ENCODE assay signal across 30 cellular contexts in genomic region chr6:146103416-146104072, GRCh38.
"Had no signal": no experiment of that assay in that cellular context is flagged by ENCODE, and none has a peak within 500 bp of the region (broad histone marks: within the 10 kb centered on the region; RNA-seq: fewer than 3 reads in every experiment).

No MANE protein-coding gene starts in this region.

- H3K27ac Mint-ChIP-seq: activated CD4-positive, alpha-beta T cell treated with anti-CD3 and anti-CD28 coated beads for 36 hours; activated CD8-positive, alpha-beta memory T cell treated with anti-CD3 and anti-CD28 coated beads, Interleukin-2, amount 10 ng/mL, durations not matched to agents 7 days and 5 days; activated CD8-positive, alpha-beta T cell treated with anti-CD3 and anti-CD28 coated beads, Interleukin-2, amount 10 ng/mL, durations not matched to agents 7 days and 5 days; activated naive CD4-positive, alpha-beta T cell treated with anti-CD3 and anti-CD28 coated beads, Interleukin-2, amount 50 U/mL, for 72 hours; activated T-helper 2 cell treated with anti-CD3 and anti-CD28 coated beads, Interferon-gamma antibody, Interleukin-2, Interleukin-4, amounts not matched to agents 10 μg/mL and 5 μg/mL and 100 μg/mL, durations not matched to agents 14 hours and 24 hours and 36 hours; dendritic cell treated with granulocyte-macrophage colony-stimulating factor and Interleukin-4, amounts not matched to agents 40 ng/mL and 50 ng/mL, for 4 days; natural killer cell treated with Interleukin-12 subunit alpha and Interleukin-12 subunit beta and Interleukin-15 and Interleukin-18, amount 100 ng/mL, for 72 hours; progenitor cell of endocrine pancreas; stimulated activated memory B cell treated with anti-CD40 and anti-IgM and Interleukin-4, amounts not matched to agents 10 μg/mL and 1 μg/mL and 100 μg/mL, for 72 hours had no signal

- H3K4me3 ChIP-seq: breast epithelium, esophagus squamous epithelium, heart right ventricle, left lung, lower lobe of right lung, mucosa of descending colon, ovary, smooth muscle cell, suprapubic skin, tibial artery had no signal

- H3K9me3 Mint-ChIP-seq: activated T-helper 2 cell treated with anti-CD3 and anti-CD28 coated beads, Interferon-gamma antibody, Interleukin-2, Interleukin-4, amounts not matched to agents 10 μg/mL and 5 μg/mL and 100 μg/mL, durations not matched to agents 14 hours and 24 hours and 36 hours had no signal

- ATAC-seq: activated CD4-positive, alpha-beta T cell treated with anti-CD3 and anti-CD28 coated beads for 36 hours; activated CD8-positive, alpha-beta memory T cell treated with anti-CD3 and anti-CD28 coated beads, Interleukin-2, amount 10 ng/mL, durations not matched to agents 7 days and 5 days; activated CD8-positive, alpha-beta T cell treated with anti-CD3 and anti-CD28 coated beads, Interleukin-2, amount 10 ng/mL, durations not matched to agents 7 days and 5 days; activated naive CD4-positive, alpha-beta T cell treated with anti-CD3 and anti-CD28 coated beads, Interleukin-2, amount 50 U/mL, for 72 hours; heart right ventricle; left lung; lower lobe of right lung; mucosa of descending colon; natural killer cell treated with Interleukin-12 subunit alpha and Interleukin-12 subunit beta and Interleukin-15 and Interleukin-18, amount 100 ng/mL, for 72 hours; stimulated activated memory B cell treated with anti-CD40 and anti-IgM and Interleukin-4, amounts not matched to agents 10 μg/mL and 1 μg/mL and 100 μg/mL, for 72 hours had no signal

- DNase-seq: activated CD4-positive, alpha-beta T cell treated with anti-CD3 and anti-CD28 coated beads for 36 hours; activated CD4-positive, CD25-positive, alpha-beta regulatory T cell; activated CD8-positive, alpha-beta memory T cell treated with anti-CD3 and anti-CD28 coated beads, Interleukin-2, amount 10 ng/mL, durations not matched to agents 7 days and 5 days; activated CD8-positive, alpha-beta T cell treated with anti-CD3 and anti-CD28 coated beads, Interleukin-2, amount 10 ng/mL, durations not matched to agents 7 days and 5 days; activated T-cell treated with anti-CD3 and anti-CD28 coated beads, Interleukin-2, amount 50 U/mL, for 48 hours; esophagus squamous epithelium; foreskin melanocyte; heart right ventricle; left lung; lower lobe of right lung; mesenchymal stem cell; mucosa of descending colon; ovary; stimulated activated CD4-positive, alpha-beta T cell treated with anti-CD3 and anti-CD28 coated beads, Interleukin-1b, Interleukin-23, amount 100 ng/mL, for 48 hours; stimulated activated CD4-positive, alpha-beta T cell treated with anti-CD3 and anti-CD28 coated beads, Interleukin-4, amount 100 ng/mL, for 4 hours; stimulated activated CD8-positive, alpha-beta memory T cell treated with anti-CD3 and anti-CD28 coated beads, Interleukin-4, amount 100 ng/mL, for 48 hours; T-helper 2 cell; tibial artery had no signal

- H3K27ac ChIP-seq: breast epithelium, epithelial cell of prostate, esophagus squamous epithelium, heart right ventricle, left lung, lower lobe of right lung, ovary, suprapubic skin, tibial artery had no signal

- H3K36me3 ChIP-seq: breast epithelium, esophagus squamous epithelium, heart right ventricle, left lung, lower lobe of right lung, ovary, suprapubic skin, tibial artery had no signal

- H3K9me3 ChIP-seq: esophagus squamous epithelium, lower lobe of right lung, mucosa of descending colon, ovary, suprapubic skin, tibial artery had no signal

- FAIRE-seq: islet of Langerhans had no signal

- H3K27me3 ChIP-seq: breast epithelium, esophagus squamous epithelium, heart right ventricle, left lung, ovary, suprapubic skin, tibial artery had no signal

- H3K27me3 Mint-ChIP-seq: activated CD8-positive, alpha-beta memory T cell treated with anti-CD3 and anti-CD28 coated beads, Interleukin-2, amount 10 ng/mL, durations not matched to agents 7 days and 5 days; dendritic cell treated with granulocyte-macrophage colony-stimulating factor and Interleukin-4, amounts not matched to agents 40 ng/mL and 50 ng/mL, for 4 days; natural killer cell treated with Interleukin-12 subunit alpha and Interleukin-12 subunit beta and Interleukin-15 and Interleukin-18, amount 100 ng/mL, for 72 hours; progenitor cell of endocrine pancreas; stimulated activated memory B cell treated with anti-CD40 and anti-IgM and Interleukin-4, amounts not matched to agents 10 μg/mL and 1 μg/mL and 100 μg/mL, for 72 hours had no signal

- H3K4me1 ChIP-seq: breast epithelium, esophagus squamous epithelium, left lung, lower lobe of right lung, suprapubic skin, tibial artery had no signal

- H3K4me3 Mint-ChIP-seq: activated CD4-positive, alpha-beta T cell treated with anti-CD3 and anti-CD28 coated beads for 36 hours; activated CD8-positive, alpha-beta memory T cell treated with anti-CD3 and anti-CD28 coated beads, Interleukin-2, amount 10 ng/mL, durations not matched to agents 7 days and 5 days; activated CD8-positive, alpha-beta T cell treated with anti-CD3 and anti-CD28 coated beads, Interleukin-2, amount 10 ng/mL, durations not matched to agents 7 days and 5 days; central memory CD8-positive, alpha-beta T cell; dendritic cell treated with granulocyte-macrophage colony-stimulating factor and Interleukin-4, amounts not matched to agents 40 ng/mL and 50 ng/mL, for 4 days; natural killer cell treated with Interleukin-12 subunit alpha and Interleukin-12 subunit beta and Interleukin-15 and Interleukin-18, amount 100 ng/mL, for 72 hours; stimulated activated memory B cell treated with anti-CD40 and anti-IgM and Interleukin-4, amounts not matched to agents 10 μg/mL and 1 μg/mL and 100 μg/mL, for 72 hours had no signal

- H3K36me3 Mint-ChIP-seq: activated CD8-positive, alpha-beta memory T cell treated with anti-CD3 and anti-CD28 coated beads, Interleukin-2, amount 10 ng/mL, durations not matched to agents 7 days and 5 days; activated naive CD4-positive, alpha-beta T cell treated with anti-CD3 and anti-CD28 coated beads, Interleukin-2, amount 50 U/mL, for 72 hours; stimulated activated memory B cell treated with anti-CD40 and anti-IgM and Interleukin-4, amounts not matched to agents 10 μg/mL and 1 μg/mL and 100 μg/mL, for 72 hours had no signal

- H3K4me2 ChIP-seq: smooth muscle cell had no signal

- H3K4me1 Mint-ChIP-seq: activated CD4-positive, alpha-beta T cell treated with anti-CD3 and anti-CD28 coated beads for 36 hours; activated CD8-positive, alpha-beta memory T cell treated with anti-CD3 and anti-CD28 coated beads, Interleukin-2, amount 10 ng/mL, durations not matched to agents 7 days and 5 days; central memory CD8-positive, alpha-beta T cell; stimulated activated memory B cell treated with anti-CD40 and anti-IgM and Interleukin-4, amounts not matched to agents 10 μg/mL and 1 μg/mL and 100 μg/mL, for 72 hours had no signal
